In genomic region chr3:191259486-191259885, GRCh38 we compare ENCODE assay signal across 23 cellular contexts.
DNase-seq lines count a peak whose midpoint lies in the region; ATAC-seq, FAIRE-seq and TF ChIP-seq lines count a peak whose summit lies in the region.
"Had no signal": no experiment of that assay in that cellular context is flagged by ENCODE, and none has a peak within 500 bp of the region (broad histone marks: within the 10 kb centered on the region; RNA-seq: fewer than 3 reads in every experiment).

No MANE protein-coding gene starts in this region.

- H4K20me1 ChIP-seq in BLaER1 treated with 17β-estradiol and CSF1 and Interleukin-3, amounts not matched to agents 10 nM and 100 nM, result no peaks in the 10 kb centered on the region

- DNase-seq in activated B cell treated with CpG ODN at 0.5 μM for 24 hours, result no peak
- no peak for DNase-seq in stimulated activated effector memory CD8-positive, alpha-beta T cell treated with anti-CD3 and anti-CD28 coated beads, Interleukin-12 subunit alpha, Interleukin-12 subunit beta, amount 100 ng/mL, for 72 hours (ENCODE audit: low spot score in 2 of 2)
- DNase-seq in left lung, result no peak
- no peak for DNase-seq in left lobe of liver (ENCODE audit: low spot score)
- DNase-seq in naive thymus-derived CD4-positive, alpha-beta T cell, result no peak
- DNase-seq: CD4-positive, CD25-positive, alpha-beta regulatory T cell; DMS153; DND-41; GDM1; Kasumi-1; MG63; NCI-H1694 treated with DMSO at 0.1 percent for 48 hours; NCI-H2081; NCI-H2227 treated with DMSO at 0.1 percent for 48 hours; NCI-H69; SHP77; T-cell had no signal

- H3K4me1 Mint-ChIP-seq in activated B cell treated with CpG ODN at 0.5 μM for 24 hours, result peaks cover 69% of the 10 kb centered on the region
- H3K4me1 Mint-ChIP-seq in stimulated activated memory B cell treated with anti-CD40 and anti-IgM and Interleukin-4, amounts not matched to agents 10 μg/mL and 1 μg/mL and 100 μg/mL, for 72 hours, result peaks cover 59% of the 10 kb centered on the region
- H3K4me1 Mint-ChIP-seq in stimulated activated effector memory CD8-positive, alpha-beta T cell treated with anti-CD3 and anti-CD28 coated beads, Interleukin-12 subunit alpha, Interleukin-12 subunit beta, amount 100 ng/mL, for 72 hours, result no peaks in the 10 kb centered on the region
- no peaks in the 10 kb centered on the region for H3K4me1 Mint-ChIP-seq in naive thymus-derived CD4-positive, alpha-beta T cell

- ATAC-seq in activated B cell treated with CpG ODN at 0.5 μM for 24 hours (ENCODE audit: low read depth), result no peak
- no peak for ATAC-seq in stimulated activated memory B cell treated with anti-CD40 and anti-IgM and Interleukin-4, amounts not matched to agents 10 μg/mL and 1 μg/mL and 100 μg/mL, for 72 hours
- ATAC-seq in stimulated activated effector memory CD8-positive, alpha-beta T cell treated with anti-CD3 and anti-CD28 coated beads, Interleukin-12 subunit alpha, Interleukin-12 subunit beta, amount 100 ng/mL, for 72 hours, result no peak
- no peak for ATAC-seq in left lung
- ATAC-seq in left lobe of liver, result no peak
- ATAC-seq in naive thymus-derived CD4-positive, alpha-beta T cell, result no peak
- ATAC-seq: A549, GM12878, T-cell had no signal

- TF ChIP-seq CTCF in activated B cell treated with CpG ODN at 0.5 μM for 24 hours (IDR thresholded peaks at IDR 0.05), result no peak
- TF ChIP-seq CTCF in left lung (IDR thresholded peaks at IDR 0.05), result no peak

- H3K36me3 ChIP-seq in BLaER1 treated with 17β-estradiol and CSF1 and Interleukin-3, amounts not matched to agents 10 nM and 100 nM, result no peaks in the 10 kb centered on the region
- H3K36me3 ChIP-seq in left lung, result no peaks in the 10 kb centered on the region
- H3K36me3 ChIP-seq in naive thymus-derived CD4-positive, alpha-beta T cell (ENCODE audit: control insufficient read depth in 2 of 3, insufficient read depth in 3 of 3, low read length in 3 of 3), result no peaks in the 10 kb centered on the region
- H3K36me3 ChIP-seq: MG63 had no signal

- POLR2A ChIA-PET in activated B cell treated with CpG ODN at 0.5 μM for 24 hours (lab: Charles Lee), result interaction anchor here (0.7 to 1.2 kb wide), 2 partner anchors 32 to 75 kb away, joined by 3 to 8 read pairs; no protein-coding TSS in a partner anchor
- POLR2A ChIA-PET in naive thymus-derived CD4-positive, alpha-beta T cell (lab: Charles Lee), result no interaction called here

- peak overlapping the region in 2 of 11 experiments; percentile 9 to 53; a peak in 2 of 22 replicates for H3K27ac ChIP-seq in BLaER1 treated with 17β-estradiol and CSF1 and Interleukin-3, amounts not matched to agents 10 nM and 100 nM
- H3K27ac ChIP-seq in left lung, result no peak overlapping the region
- no peak overlapping the region for H3K27ac ChIP-seq in naive thymus-derived CD4-positive, alpha-beta T cell (ENCODE audit: low read depth, low read length)
- H3K27ac ChIP-seq: A549, RWPE1 had no signal

- H3K4me2 ChIP-seq in BLaER1 treated with 17β-estradiol and CSF1 and Interleukin-3, amounts not matched to agents 10 nM and 100 nM, result peak overlapping the region; percentile 11 to 72 (median 56); a peak in 20 of 22 replicates
- H3K4me2 ChIP-seq: A549 had no signal

- CTCF ChIA-PET in activated B cell treated with CpG ODN at 0.5 μM for 24 hours (lab: Charles Lee), result no interaction called here
- CTCF ChIA-PET in naive thymus-derived CD4-positive, alpha-beta T cell (lab: Charles Lee), result no interaction called here

- peaks cover 7 to 41% (median 12%) of the 10 kb centered on the region in 10 experiments; a peak in 18 of 20 replicates for H3K4me1 ChIP-seq in BLaER1 treated with 17β-estradiol and CSF1 and Interleukin-3, amounts not matched to agents 10 nM and 100 nM
- H3K4me1 ChIP-seq in left lung, result no peaks in the 10 kb centered on the region
- no peaks in the 10 kb centered on the region for H3K4me1 ChIP-seq in naive thymus-derived CD4-positive, alpha-beta T cell (ENCODE audit: control insufficient read depth in 2 of 2, insufficient read depth in 2 of 2, low read length in 2 of 2)
- H3K4me1 ChIP-seq: A549 had no signal

- H3K9me3 Mint-ChIP-seq in activated B cell treated with CpG ODN at 0.5 μM for 24 hours, result no peaks in the 10 kb centered on the region
- H3K9me3 Mint-ChIP-seq in stimulated activated memory B cell treated with anti-CD40 and anti-IgM and Interleukin-4, amounts not matched to agents 10 μg/mL and 1 μg/mL and 100 μg/mL, for 72 hours, result no peaks in the 10 kb centered on the region
- H3K9me3 Mint-ChIP-seq in stimulated activated effector memory CD8-positive, alpha-beta T cell treated with anti-CD3 and anti-CD28 coated beads, Interleukin-12 subunit alpha, Interleukin-12 subunit beta, amount 100 ng/mL, for 72 hours, result no peaks in the 10 kb centered on the region
- H3K9me3 Mint-ChIP-seq in naive thymus-derived CD4-positive, alpha-beta T cell, result peaks cover 0 to 3% (median 0%) of the 10 kb centered on the region in 11 donors
- H3K9me3 Mint-ChIP-seq: CD4-positive, CD25-positive, alpha-beta regulatory T cell; T-cell had no signal

- no peaks in the 10 kb centered on the region for H3K9me3 ChIP-seq in BLaER1 treated with 17β-estradiol and CSF1 and Interleukin-3, amounts not matched to agents 10 nM and 100 nM (replicated peaks in 1 of 11)
- no peaks in the 10 kb centered on the region for H3K9me3 ChIP-seq in left lung
- no peaks in the 10 kb centered on the region for H3K9me3 ChIP-seq in naive thymus-derived CD4-positive, alpha-beta T cell (ENCODE audit: control insufficient read depth in 2 of 3, low read length in 3 of 3)
- H3K9me3 ChIP-seq: A549, MG63 had no signal

- no peak overlapping the region for H3K4me3 ChIP-seq in BLaER1 treated with 17β-estradiol and CSF1 and Interleukin-3, amounts not matched to agents 10 nM and 100 nM
- no peak overlapping the region for H3K4me3 ChIP-seq in left lung
- no peak overlapping the region for H3K4me3 ChIP-seq in naive thymus-derived CD4-positive, alpha-beta T cell (ENCODE audit: low read length)
- H3K4me3 ChIP-seq: A549, GM12878, MG63 had no signal

- no peaks in the 10 kb centered on the region for H3K27me3 Mint-ChIP-seq in activated B cell treated with CpG ODN at 0.5 μM for 24 hours
- no peaks in the 10 kb centered on the region for H3K27me3 Mint-ChIP-seq in stimulated activated memory B cell treated with anti-CD40 and anti-IgM and Interleukin-4, amounts not matched to agents 10 μg/mL and 1 μg/mL and 100 μg/mL, for 72 hours
- H3K27me3 Mint-ChIP-seq in naive thymus-derived CD4-positive, alpha-beta T cell, result no peaks in the 10 kb centered on the region
- H3K27me3 Mint-ChIP-seq: CD4-positive, CD25-positive, alpha-beta regulatory T cell; T-cell had no signal

- no peaks in the 10 kb centered on the region for H3K27me3 ChIP-seq in BLaER1 treated with 17β-estradiol and CSF1 and Interleukin-3, amounts not matched to agents 10 nM and 100 nM
- H3K27me3 ChIP-seq in left lung, result no peaks in the 10 kb centered on the region
- H3K27me3 ChIP-seq in naive thymus-derived CD4-positive, alpha-beta T cell (ENCODE audit: control insufficient read depth in 2 of 2, insufficient read depth in 2 of 2, low read length in 2 of 2), result no peaks in the 10 kb centered on the region
- H3K27me3 ChIP-seq: MG63 had no signal

- no peak overlapping the region; a peak in 1 of 22 replicates for H3K9ac ChIP-seq in BLaER1 treated with 17β-estradiol and CSF1 and Interleukin-3, amounts not matched to agents 10 nM and 100 nM

- peak overlapping the region; percentile 75 for H3K4me3 Mint-ChIP-seq in activated B cell treated with CpG ODN at 0.5 μM for 24 hours
- no peak overlapping the region for H3K4me3 Mint-ChIP-seq in stimulated activated memory B cell treated with anti-CD40 and anti-IgM and Interleukin-4, amounts not matched to agents 10 μg/mL and 1 μg/mL and 100 μg/mL, for 72 hours
- no peak overlapping the region for H3K4me3 Mint-ChIP-seq in stimulated activated effector memory CD8-positive, alpha-beta T cell treated with anti-CD3 and anti-CD28 coated beads, Interleukin-12 subunit alpha, Interleukin-12 subunit beta, amount 100 ng/mL, for 72 hours
- H3K4me3 Mint-ChIP-seq in naive thymus-derived CD4-positive, alpha-beta T cell, result no peak overlapping the region
- H3K4me3 Mint-ChIP-seq: CD4-positive, CD25-positive, alpha-beta regulatory T cell; T-cell had no signal

- no peaks in the 10 kb centered on the region for H3K36me3 Mint-ChIP-seq in activated B cell treated with CpG ODN at 0.5 μM for 24 hours (ENCODE audit: low read depth)
- peaks cover 5% of the 10 kb centered on the region for H3K36me3 Mint-ChIP-seq in stimulated activated memory B cell treated with anti-CD40 and anti-IgM and Interleukin-4, amounts not matched to agents 10 μg/mL and 1 μg/mL and 100 μg/mL, for 72 hours
- no peaks in the 10 kb centered on the region for H3K36me3 Mint-ChIP-seq in stimulated activated effector memory CD8-positive, alpha-beta T cell treated with anti-CD3 and anti-CD28 coated beads, Interleukin-12 subunit alpha, Interleukin-12 subunit beta, amount 100 ng/mL, for 72 hours
- H3K36me3 Mint-ChIP-seq in naive thymus-derived CD4-positive, alpha-beta T cell, result no peaks in the 10 kb centered on the region
- H3K36me3 Mint-ChIP-seq: CD4-positive, CD25-positive, alpha-beta regulatory T cell; T-cell had no signal

- intact Hi-C loops in activated B cell treated with CpG ODN at 0.5 μM for 24 hours (cut with micrococcal nuclease) (loop anchor here (1.0 to 10.0 kb wide), 2 partner anchors 10 to 865 kb away; no protein-coding TSS in a partner anchor), left lung (cut with DNase I) (no loop called here)
- intact Hi-C loops in naive thymus-derived CD4-positive, alpha-beta T cell (cut with micrococcal nuclease), result no loop called here

- peak overlapping the region; percentile 87 for H3K27ac Mint-ChIP-seq in activated B cell treated with CpG ODN at 0.5 μM for 24 hours
- H3K27ac Mint-ChIP-seq in stimulated activated memory B cell treated with anti-CD40 and anti-IgM and Interleukin-4, amounts not matched to agents 10 μg/mL and 1 μg/mL and 100 μg/mL, for 72 hours, result peak overlapping the region; percentile 96
- H3K27ac Mint-ChIP-seq in stimulated activated effector memory CD8-positive, alpha-beta T cell treated with anti-CD3 and anti-CD28 coated beads, Interleukin-12 subunit alpha, Interleukin-12 subunit beta, amount 100 ng/mL, for 72 hours, result no peak overlapping the region
- H3K27ac Mint-ChIP-seq in naive thymus-derived CD4-positive, alpha-beta T cell, result no peak overlapping the region
- H3K27ac Mint-ChIP-seq: CD4-positive, CD25-positive, alpha-beta regulatory T cell; T-cell had no signal

- peak; percentile 99 for FAIRE-seq in G401.6 (lab: Jason Lieb, UNC)
- FAIRE-seq: A549, GM12878 had no signal

Comparison
In these comparisons a context has a peak if more than half of its experiments do, and no peak if none do; other contexts are left out.
1. H3K27ac Mint-ChIP-seq: peak in activated B cell treated with CpG ODN at 0.5 μM for 24 hours (single experiment) and stimulated activated memory B cell treated with anti-CD40 and anti-IgM and Interleukin-4, amounts not matched to agents 10 μg/mL and 1 μg/mL and 100 μg/mL, for 72 hours (single experiment); none in stimulated activated effector memory CD8-positive, alpha-beta T cell treated with anti-CD3 and anti-CD28 coated beads, Interleukin-12 subunit alpha, Interleukin-12 subunit beta, amount 100 ng/mL, for 72 hours (single experiment) and naive thymus-derived CD4-positive, alpha-beta T cell (0 of 9).